ENCODE assay signal across 14 cellular contexts in genomic region chr5:113230711-113231652, GRCh38.
DNase-seq lines count a peak whose midpoint lies in the region; ATAC-seq, FAIRE-seq and TF ChIP-seq lines count a peak whose summit lies in the region.
"Had no signal": no experiment of that assay in that cellular context is flagged by ENCODE, and none has a peak within 500 bp of the region (broad histone marks: within the 10 kb centered on the region; RNA-seq: fewer than 3 reads in every experiment).

No MANE protein-coding gene starts in this region.

- DNase-seq in A172 (ENCODE audit: low spot score) (peak; percentile 50), adipocyte (ENCODE audit: low read depth) (no peak), glomerular visceral epithelial cell (ENCODE audit: extremely low spot score) (peak; percentile 44), T-cell (no peak), HTR-8/SVneo (ENCODE audit: insufficient read length, low spot score) (no peak)
- no peak for DNase-seq in activated CD8-positive, alpha-beta T cell treated with anti-CD3 and anti-CD28 coated beads, Interleukin-2, amount 10 ng/mL, durations not matched to agents 7 days and 5 days
- DNase-seq: activated gamma-delta T cell; DMS153; mesendoderm; stimulated activated CD4-positive, alpha-beta T cell treated with anti-CD3 and anti-CD28 coated beads, Interleukin-1b, Interleukin-23, amount 100 ng/mL, for 48 hours had no signal

- FAIRE-seq in HTR-8/SVneo (lab: Jason Lieb, UNC): no peak

- peaks cover 3 to 11% of the 10 kb centered on the region in 2 donors for H3K27me3 Mint-ChIP-seq in T-cell
- H3K27me3 Mint-ChIP-seq in activated CD8-positive, alpha-beta T cell treated with anti-CD3 and anti-CD28 coated beads, Interleukin-2, amount 10 ng/mL, durations not matched to agents 7 days and 5 days (ENCODE audit: low read depth): peaks cover 3% of the 10 kb centered on the region
- H3K27me3 Mint-ChIP-seq: progenitor cell of endocrine pancreas had no signal

- POLR2A ChIA-PET in HEK293 (lab: Yijun Ruan, JAX) (no interaction called here), T-cell (lab: Charles Lee) (interaction anchor here in 1 of 2 donors (0.6 kb wide), 1 partner anchor 98 kb away, joined by 3 read pairs; no protein-coding TSS in a partner anchor)
- POLR2A ChIA-PET in activated CD8-positive, alpha-beta T cell treated with anti-CD3 and anti-CD28 coated beads, Interleukin-2, amount 10 ng/mL, durations not matched to agents 7 days and 5 days (lab: Charles Lee): no interaction called here

- no peaks in the 10 kb centered on the region for H3K9me3 Mint-ChIP-seq in T-cell
- no peaks in the 10 kb centered on the region for H3K9me3 Mint-ChIP-seq in activated CD8-positive, alpha-beta T cell treated with anti-CD3 and anti-CD28 coated beads, Interleukin-2, amount 10 ng/mL, durations not matched to agents 7 days and 5 days (ENCODE audit: insufficient read depth)

- no peak overlapping the region for H3K27ac Mint-ChIP-seq in T-cell
- H3K27ac Mint-ChIP-seq in activated CD8-positive, alpha-beta T cell treated with anti-CD3 and anti-CD28 coated beads, Interleukin-2, amount 10 ng/mL, durations not matched to agents 7 days and 5 days: no peak overlapping the region
- H3K27ac Mint-ChIP-seq: progenitor cell of endocrine pancreas had no signal

- H3K9me3 ChIP-seq in HEK293 (ENCODE audit: control insufficient read depth, insufficient read depth, low read depth, low read length) (no peaks in the 10 kb centered on the region), adipocyte (ENCODE audit: control insufficient read depth, low read length) (no peaks in the 10 kb centered on the region)

- no peak overlapping the region for H3K9ac ChIP-seq in adipocyte (ENCODE audit: low read length)

- H3K27ac ChIP-seq in HEK293 (ENCODE audit: extremely low read depth, low read depth, low read length): no peak overlapping the region

- H3K4me3 ChIP-seq in HEK293 (ENCODE audit: low read depth, low read length): no peak overlapping the region
- peak overlapping the region; percentile 15 for H3K4me3 ChIP-seq in adipocyte (ENCODE audit: low read length)

- CTCF ChIA-PET in HEK293 (lab: Yijun Ruan, JAX): no interaction called here
- CTCF ChIA-PET in T-cell (lab: Charles Lee): no interaction called here
- CTCF ChIA-PET in activated CD8-positive, alpha-beta T cell treated with anti-CD3 and anti-CD28 coated beads, Interleukin-2, amount 10 ng/mL, durations not matched to agents 7 days and 5 days (lab: Charles Lee): interaction anchor here (1.3 kb wide), 1 partner anchor 381 kb away, joined by 3 read pairs; no protein-coding TSS in a partner anchor

- no peak overlapping the region for H3K4me3 Mint-ChIP-seq in T-cell
- H3K4me3 Mint-ChIP-seq in activated CD8-positive, alpha-beta T cell treated with anti-CD3 and anti-CD28 coated beads, Interleukin-2, amount 10 ng/mL, durations not matched to agents 7 days and 5 days: no peak overlapping the region

- peaks cover 0 to 10% (median 3%) of the 10 kb centered on the region in 3 donors for H3K4me1 Mint-ChIP-seq in T-cell
- H3K4me1 Mint-ChIP-seq in activated CD8-positive, alpha-beta T cell treated with anti-CD3 and anti-CD28 coated beads, Interleukin-2, amount 10 ng/mL, durations not matched to agents 7 days and 5 days (ENCODE audit: low read depth): no peaks in the 10 kb centered on the region

- ATAC-seq in T-cell (replicated peaks in 1 of 4) (no peak), HG02588 (IDR thresholded peaks at IDR 0.05; ENCODE audit: unreplicated experiment) (no peak)
- ATAC-seq in activated CD8-positive, alpha-beta T cell treated with anti-CD3 and anti-CD28 coated beads, Interleukin-2, amount 10 ng/mL, durations not matched to agents 7 days and 5 days: no peak
- ATAC-seq: Panc1 had no signal

- H3K36me3 ChIP-seq in HEK293 (ENCODE audit: control insufficient read depth in 2 of 2, insufficient read depth in 1 of 2, low read length in 2 of 2) (no peaks in the 10 kb centered on the region), adipocyte (ENCODE audit: control insufficient read depth, insufficient read depth, low read length, severe bottlenecking) (no peaks in the 10 kb centered on the region)

- H3K4me1 ChIP-seq in HEK293 (ENCODE audit: control insufficient read depth, insufficient read depth, low read length) (peaks cover 40% of the 10 kb centered on the region), adipocyte (ENCODE audit: control insufficient read depth, insufficient read depth, low read length) (peaks cover 41% of the 10 kb centered on the region)

- H3K27me3 ChIP-seq in adipocyte (replicated peaks; ENCODE audit: control insufficient read depth, insufficient read depth, low read length): no peaks in the 10 kb centered on the region

- no peak for TF ChIP-seq CTCF in HEK293 (tag by site-specific recombination; IDR thresholded peaks at IDR 0.05)

- no peaks in the 10 kb centered on the region for H3K36me3 Mint-ChIP-seq in T-cell
- H3K36me3 Mint-ChIP-seq in activated CD8-positive, alpha-beta T cell treated with anti-CD3 and anti-CD28 coated beads, Interleukin-2, amount 10 ng/mL, durations not matched to agents 7 days and 5 days (ENCODE audit: low read depth): no peaks in the 10 kb centered on the region

TF ChIP-seq in HEK293, 187 proteins besides CTCF, POLR2A, EP300 and RAD21:
- TF ChIP-seq ZNF624 (tag by site-specific recombination; IDR thresholded peaks at IDR 0.05): no peak
- TF ChIP-seq, protein P1, sequence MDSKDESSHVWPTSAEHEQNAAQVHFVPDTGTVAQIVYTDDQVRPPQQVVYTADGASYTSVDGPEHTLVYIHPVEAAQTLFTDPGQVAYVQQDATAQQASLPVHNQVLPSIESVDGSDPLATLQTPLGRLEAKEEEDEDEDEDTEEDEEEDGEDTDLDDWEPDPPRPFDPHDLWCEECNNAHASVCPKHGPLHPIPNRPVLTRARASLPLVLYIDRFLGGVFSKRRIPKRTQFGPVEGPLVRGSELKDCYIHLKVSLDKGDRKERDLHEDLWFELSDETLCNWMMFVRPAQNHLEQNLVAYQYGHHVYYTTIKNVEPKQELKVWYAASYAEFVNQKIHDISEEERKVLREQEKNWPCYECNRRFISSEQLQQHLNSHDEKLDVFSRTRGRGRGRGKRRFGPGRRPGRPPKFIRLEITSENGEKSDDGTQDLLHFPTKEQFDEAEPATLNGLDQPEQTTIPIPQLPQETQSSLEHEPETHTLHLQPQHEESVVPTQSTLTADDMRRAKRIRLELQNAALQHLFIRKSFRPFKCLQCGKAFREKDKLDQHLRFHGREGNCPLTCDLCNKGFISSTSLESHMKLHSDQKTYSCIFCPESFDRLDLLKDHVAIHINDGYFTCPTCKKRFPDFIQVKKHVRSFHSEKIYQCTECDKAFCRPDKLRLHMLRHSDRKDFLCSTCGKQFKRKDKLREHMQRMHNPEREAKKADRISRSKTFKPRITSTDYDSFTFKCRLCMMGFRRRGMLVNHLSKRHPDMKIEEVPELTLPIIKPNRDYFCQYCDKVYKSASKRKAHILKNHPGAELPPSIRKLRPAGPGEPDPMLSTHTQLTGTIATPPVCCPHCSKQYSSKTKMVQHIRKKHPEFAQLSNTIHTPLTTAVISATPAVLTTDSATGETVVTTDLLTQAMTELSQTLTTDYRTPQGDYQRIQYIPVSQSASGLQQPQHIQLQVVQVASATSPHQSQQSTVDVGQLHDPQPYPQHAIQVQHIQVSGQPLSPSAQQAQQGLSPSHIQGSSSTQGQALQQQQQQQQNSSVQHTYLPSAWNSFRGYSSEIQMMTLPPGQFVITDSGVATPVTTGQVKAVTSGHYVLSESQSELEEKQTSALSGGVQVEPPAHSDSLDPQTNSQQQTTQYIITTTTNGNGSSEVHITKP (tag by site-specific recombination; IDR thresholded peaks at IDR 0.05): peak; percentile 50; the same call in 1 of the 2 replicates

Comparison
In these comparisons a context has a peak if more than half of its experiments do, and no peak if none do; other contexts are left out.
1. DNase-seq: peak in A172 (single experiment) and glomerular visceral epithelial cell (single experiment); none in adipocyte (single experiment), T-cell (0 of 34), HTR-8/SVneo (single experiment) and activated CD8-positive, alpha-beta T cell treated with anti-CD3 and anti-CD28 coated beads, Interleukin-2, amount 10 ng/mL, durations not matched to agents 7 days and 5 days (single experiment).